8 cellular contexts compared by ENCODE assay signal in genomic region chr3:71006810-71007785, GRCh38.
DNase-seq lines count a peak whose midpoint lies in the region; ATAC-seq, FAIRE-seq and TF ChIP-seq lines count a peak whose summit lies in the region.

No MANE protein-coding gene starts in this region.

- H3K36me3 ChIP-seq in CD8-positive, alpha-beta T cell (ENCODE audit: insufficient read depth, low read length) = no peaks in the 10 kb centered on the region
- no peaks in the 10 kb centered on the region for H3K36me3 ChIP-seq in HAP-1 (replicated peaks)
- 0 out of 2 replicates have a peak, but pooled peaks cover under 1% of the 10 kb centered on the region for H3K36me3 ChIP-seq in OCI-LY7 (ENCODE audit: insufficient read depth, low read length)
- H3K36me3 ChIP-seq in mucosa of rectum (ENCODE audit: control insufficient read depth in 2 of 2, insufficient read depth in 2 of 2, low read length in 2 of 2) = peaks cover 0 to 5% of the 10 kb centered on the region in 2 donors

- no peak overlapping the region for H2AFZ ChIP-seq in OCI-LY7 (ENCODE audit: low read length)

- peaks cover 74% of the 10 kb centered on the region for H3K4me1 Mint-ChIP-seq in CD8-positive, alpha-beta T cell (ENCODE audit: low read depth)

- POLR2A ChIA-PET in CD8-positive, alpha-beta T cell (lab: Charles Lee) = interaction anchor here (1.0 kb wide), 1 partner anchor 11 kb away, joined by 4 read pairs; no protein-coding TSS in a partner anchor
- POLR2A ChIA-PET in OCI-LY7 (lab: Charles Lee) = no interaction called here

- H3K4me3 Mint-ChIP-seq in CD8-positive, alpha-beta T cell = no peak overlapping the region

- H4K20me1 ChIP-seq in OCI-LY7 (ENCODE audit: insufficient read depth, low read length) = peaks cover 21% of the 10 kb centered on the region; the same call in 1 of the 2 replicates

- intact Hi-C loops in CD8-positive, alpha-beta T cell (cut with DNase I, micrococcal nuclease) = loop anchor here (1.0 to 5.0 kb wide), 9 partner anchors 16 to 580 kb away; no protein-coding TSS in a partner anchor
- intact Hi-C loops in OCI-LY7 (cut with micrococcal nuclease; ENCODE audit: unreplicated experiment) = loop anchor here (1.0 to 10.0 kb wide), 7 partner anchors 58 to 646 kb away; no protein-coding TSS in a partner anchor

- H3K9ac ChIP-seq in mucosa of rectum (ENCODE audit: low read depth in 1 of 2, low read length in 2 of 2) = peak overlapping the region in 1 of 2 donors; percentile 13

- peaks cover 7% of the 10 kb centered on the region; the same call in 1 of the 2 replicates for H3K79me2 ChIP-seq in OCI-LY7 (ENCODE audit: insufficient read depth, low read depth, low read length)

- ATAC-seq in CD8-positive, alpha-beta T cell = no peak
- no peak for ATAC-seq in GM18502 (IDR thresholded peaks at IDR 0.05; ENCODE audit: poor library complexity, unreplicated experiment)

- no TSS peak for BruUV-seq in OCI-LY7 (replicated peaks; lab: Mats Ljungman, UMichigan)

- H3K27me3 Mint-ChIP-seq in CD8-positive, alpha-beta T cell (ENCODE audit: low read depth) = no peaks in the 10 kb centered on the region

- H3K4me3 ChIP-seq in CD8-positive, alpha-beta T cell (ENCODE audit: low read depth, low read length) = no peak overlapping the region
- H3K4me3 ChIP-seq in HAP-1 = no peak overlapping the region
- no peak overlapping the region for H3K4me3 ChIP-seq in OCI-LY7 (ENCODE audit: low read depth, low read length, poor library complexity, severe bottlenecking)
- H3K4me3 ChIP-seq in mucosa of rectum (ENCODE audit: low read length in 2 of 2) = no peak overlapping the region

- H3K9me2 ChIP-seq in OCI-LY7 (ENCODE audit: insufficient read depth, low read length) = no peaks in the 10 kb centered on the region

- peaks cover 45% of the 10 kb centered on the region for H3K36me3 Mint-ChIP-seq in CD8-positive, alpha-beta T cell

- no peaks in the 10 kb centered on the region for H3K9me3 ChIP-seq in CD8-positive, alpha-beta T cell (ENCODE audit: low read length)
- H3K9me3 ChIP-seq in HAP-1 (no peaks in the 10 kb centered on the region), OCI-LY7 (ENCODE audit: low read length) (no peaks in the 10 kb centered on the region), mucosa of rectum (ENCODE audit: control insufficient read depth in 2 of 2, low read length in 2 of 2) (no peaks in the 10 kb centered on the region)

- H3K4me2 ChIP-seq in OCI-LY7 (ENCODE audit: low read length) = peak overlapping the region; percentile 6; the same call in 1 of the 2 replicates

- peak overlapping the region; percentile 85 for H3K27ac Mint-ChIP-seq in CD8-positive, alpha-beta T cell

- in situ Hi-C loops in HAP-1 (cut with MboI; ENCODE audit: low sequenced_read_pairs) = no loop called here

- no peaks in the 10 kb centered on the region for H3K27me3 ChIP-seq in CD8-positive, alpha-beta T cell (ENCODE audit: insufficient read depth, low read length)
- H3K27me3 ChIP-seq in HAP-1 (ENCODE audit: low read depth) = no peaks in the 10 kb centered on the region
- H3K27me3 ChIP-seq in mucosa of rectum (ENCODE audit: control insufficient read depth in 2 of 2, insufficient read depth in 2 of 2, low read length in 2 of 2) = no peaks in the 10 kb centered on the region

- peak; percentile 91 for FAIRE-seq in endometrium (lab: Jason Lieb, UNC)

- no peak overlapping the region for H3K27ac ChIP-seq in CD8-positive, alpha-beta T cell (ENCODE audit: low read depth, low read length)
- no peak overlapping the region for H3K27ac ChIP-seq in OCI-LY7 (ENCODE audit: low read depth, low read length, poor library complexity, severe bottlenecking)
- peak overlapping the region; percentile 45 to 46 for H3K27ac ChIP-seq in mucosa of rectum (ENCODE audit: low read depth in 2 of 2, low read length in 2 of 2)

- H3K9me3 Mint-ChIP-seq in CD8-positive, alpha-beta T cell = no peaks in the 10 kb centered on the region

- CTCF ChIA-PET in CD8-positive, alpha-beta T cell (lab: Charles Lee) = interaction anchor here (0.6 to 3.4 kb wide), 10 partner anchors 9 to 1750 kb away, joined by 3 to 17 read pairs (median 4); no protein-coding TSS in a partner anchor
- CTCF ChIA-PET in OCI-LY7 (lab: Charles Lee; ENCODE audit: unreplicated experiment) = interaction anchor here (1.2 kb wide), 1 partner anchor 61 kb away, joined by 4 read pairs; no protein-coding TSS in a partner anchor

- no peak for DNase-seq in CD8-positive, alpha-beta T cell
- DNase-seq in HAP-1 (ENCODE audit: low spot score in 2 of 2) (peak; percentile 35 to 60), OCI-LY7 (ENCODE audit: low spot score) (peak; percentile 74), COR-L47 (lab: John Stamatoyannopoulos, UW) (no peak)
- no peak for DNase-seq in activated effector memory CD4-positive, alpha-beta T cell treated with anti-CD3 and anti-CD28 coated beads, Interleukin-2, amount 50 U/mL, for 16 hours

- peaks cover 54% of the 10 kb centered on the region for H3K4me1 ChIP-seq in CD8-positive, alpha-beta T cell (ENCODE audit: insufficient read depth, low read length)
- peaks cover 5% of the 10 kb centered on the region for H3K4me1 ChIP-seq in HAP-1
- H3K4me1 ChIP-seq in OCI-LY7 (ENCODE audit: insufficient read depth, low read length, poor library complexity, severe bottlenecking) = peaks cover 64% of the 10 kb centered on the region
- peaks cover 6 to 26% of the 10 kb centered on the region in 2 donors for H3K4me1 ChIP-seq in mucosa of rectum (ENCODE audit: control insufficient read depth in 2 of 2, insufficient read depth in 2 of 2, low read length in 2 of 2)

- TF ChIP-seq CTCF in CD8-positive, alpha-beta T cell (IDR thresholded peaks at IDR 0.05) = peak; percentile 30
- TF ChIP-seq CTCF in OCI-LY7 (conservative IDR thresholded peaks at IDR 0.05; ENCODE audit: low read length) = peak; percentile 95

Comparison
In these comparisons a context has a peak if more than half of its experiments do, and no peak if none do; other contexts are left out.
1. DNase-seq: peak in HAP-1 (2 of 2) and OCI-LY7 (single experiment); none in CD8-positive, alpha-beta T cell (0 of 7), COR-L47 (single experiment) and activated effector memory CD4-positive, alpha-beta T cell treated with anti-CD3 and anti-CD28 coated beads, Interleukin-2, amount 50 U/mL, for 16 hours (single experiment).
2. H3K27ac ChIP-seq: peak in mucosa of rectum (2 of 2); none in CD8-positive, alpha-beta T cell (single experiment) and OCI-LY7 (single experiment).